ENCODE assay signal across 17 cellular contexts in the genomic region with DNA sequence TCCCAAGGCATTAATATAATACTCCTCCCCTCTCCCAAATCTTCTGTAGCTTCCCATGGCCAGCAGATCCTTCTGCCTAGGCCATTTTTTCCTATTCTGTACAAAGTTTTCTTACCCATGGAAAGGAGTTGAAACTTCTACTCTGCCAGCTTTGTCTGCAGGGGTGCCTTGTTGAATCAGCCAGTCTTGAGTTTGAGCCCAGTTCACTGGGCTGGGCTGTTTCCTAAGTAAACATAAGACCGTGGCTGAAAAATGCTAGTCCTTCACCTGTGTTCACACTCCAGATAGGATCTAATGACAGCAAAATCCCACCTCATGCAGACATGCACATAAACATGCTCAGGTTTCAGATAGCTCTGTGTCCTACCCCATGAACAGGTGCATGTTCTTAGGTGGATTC. TPM values are rescaled to one million over a fixed set of nuclear protein-coding genes. Genes with fewer than 3 reads are reported as not detected.
DNase-seq lines count a peak whose midpoint lies in the region; ATAC-seq, FAIRE-seq and TF ChIP-seq lines count a peak whose summit lies in the region.
"Had no signal": no experiment of that assay in that cellular context is flagged by ENCODE, and none has a peak within 500 bp of the region (broad histone marks: within the 10 kb centered on the region; RNA-seq: fewer than 3 reads in every experiment).

No MANE protein-coding gene starts in this region.

- TF ChIP-seq CTCF in A549 (IDR thresholded peaks at IDR 0.05): no peak
- TF ChIP-seq CTCF in LNCaP clone FGC (IDR thresholded peaks at IDR 0.05; ENCODE audit: control insufficient read depth, extremely low read depth, insufficient read depth): no peak

- DNase-seq in A549 (ENCODE audit: low read depth in 1 of 2, low spot score in 1 of 2): no peak
- DNase-seq in LNCaP clone FGC (ENCODE audit: low read depth): peak; percentile 63
- peak; percentile 59 for DNase-seq in NCI-H69 (lab: John Stamatoyannopoulos, UW)
- peak; percentile 21 for DNase-seq in islet precursor cell
- DNase-seq in Right ventricle myocardium inferior (ENCODE audit: missing footprints): no peak
- no peak for DNase-seq in activated naive CD8-positive, alpha-beta T cell treated with anti-CD3 and anti-CD28 coated beads, Interleukin-2, amount 50 U/mL, for 24 hours
- DNase-seq in T-helper 17 cell: no peak
- DNase-seq: COR-L47, HCEC 1CT, NCI-H82, SIG-M5 had no signal

- H3K4me1 ChIP-seq in A549: peaks cover 23% of the 10 kb centered on the region

- peaks cover 1% of the 10 kb centered on the region for H3K36me3 Mint-ChIP-seq in activated naive CD8-positive, alpha-beta T cell treated with anti-CD3 and anti-CD28 coated beads, Interleukin-2, amount 50 U/mL, for 24 hours (ENCODE audit: low read depth)
- H3K36me3 Mint-ChIP-seq in T-helper 17 cell (ENCODE audit: low read depth): peaks cover 5% of the 10 kb centered on the region
- H3K36me3 Mint-ChIP-seq: CD14-positive monocyte had no signal

- FAIRE-seq in A549 (lab: Jason Lieb, UNC): no peak
- FAIRE-seq: A204.1, G401.6, GM12891, HTR-8/SVneo had no signal

- H3K4me3 ChIP-seq in A549 (no peak overlapping the region), LNCaP clone FGC (ENCODE audit: low read depth, low read length) (no peak overlapping the region)

- peaks cover 2% of the 10 kb centered on the region; the same call in 1 of the 3 replicates for H3K9me3 ChIP-seq in A549
- H3K9me3 ChIP-seq in T-helper 17 cell (ENCODE audit: control insufficient read depth, low read length, poor library complexity, severe bottlenecking): no peaks in the 10 kb centered on the region

- peaks cover 25% of the 10 kb centered on the region for H3K4me1 Mint-ChIP-seq in activated naive CD8-positive, alpha-beta T cell treated with anti-CD3 and anti-CD28 coated beads, Interleukin-2, amount 50 U/mL, for 24 hours
- H3K4me1 Mint-ChIP-seq in T-helper 17 cell: no peaks in the 10 kb centered on the region

- peaks cover 1% of the 10 kb centered on the region for H3K27me3 Mint-ChIP-seq in activated naive CD8-positive, alpha-beta T cell treated with anti-CD3 and anti-CD28 coated beads, Interleukin-2, amount 50 U/mL, for 24 hours
- H3K27me3 Mint-ChIP-seq in T-helper 17 cell: peaks cover 27% of the 10 kb centered on the region

- POLR2A ChIA-PET in A549 (lab: Yijun Ruan, JAX): no interaction called here

- peak overlapping the region in 1 of 2 experiments; percentile 53; a peak in 4 of 6 replicates for H3K27ac ChIP-seq in A549

- CTCF ChIA-PET in A549 (lab: Yijun Ruan, JAX): interaction anchor here (0.8 to 14.6 kb wide), 11 partner anchors 8 to 344 kb away, joined by 3 to 165 read pairs (median 7); partner anchors contain the start of gene TEX48

- no peak for TF ChIP-seq POLR2A in A549 (IDR thresholded peaks at IDR 0.05; ENCODE audit: low read length)

- intact Hi-C loops in Right ventricle myocardium inferior (cut with DNase I): no loop called here

- TF ChIP-seq EP300 in A549 (IDR thresholded peaks at IDR 0.05): no peak

- ATAC-seq in A549 (no peak; a peak in 2 of 6 replicates), HG03565 (IDR thresholded peaks at IDR 0.05; ENCODE audit: unreplicated experiment) (no peak), Right ventricle myocardium inferior (no peak), T-helper 17 cell (no peak)
- no peak for ATAC-seq in activated naive CD8-positive, alpha-beta T cell treated with anti-CD3 and anti-CD28 coated beads, Interleukin-2, amount 50 U/mL, for 24 hours

- H3K4me3 Mint-ChIP-seq in activated naive CD8-positive, alpha-beta T cell treated with anti-CD3 and anti-CD28 coated beads, Interleukin-2, amount 50 U/mL, for 24 hours: no peak overlapping the region
- no peak overlapping the region for H3K4me3 Mint-ChIP-seq in T-helper 17 cell
- H3K4me3 Mint-ChIP-seq: CD14-positive monocyte had no signal

- 7% methylated on average over 1 of the region's 1 CpG for WGBS in A549 (ENCODE audit: missing lambda C conversion rate)

- H3K27ac Mint-ChIP-seq in activated naive CD8-positive, alpha-beta T cell treated with anti-CD3 and anti-CD28 coated beads, Interleukin-2, amount 50 U/mL, for 24 hours: no peak overlapping the region
- no peak overlapping the region for H3K27ac Mint-ChIP-seq in T-helper 17 cell
- H3K27ac Mint-ChIP-seq: CD14-positive monocyte had no signal

- TF ChIP-seq RAD21 in A549 (conservative IDR thresholded peaks at IDR 0.05 in 1 of 2, IDR thresholded peaks at IDR 0.05 in 1 of 2): no peak

- H3K9me3 Mint-ChIP-seq in activated naive CD8-positive, alpha-beta T cell treated with anti-CD3 and anti-CD28 coated beads, Interleukin-2, amount 50 U/mL, for 24 hours: no peaks in the 10 kb centered on the region

- peak overlapping the region; percentile 37 for H3K4me2 ChIP-seq in A549

TF ChIP-seq in A549, 52 proteins besides CTCF, POLR2A, EP300 and RAD21:
- TF ChIP-seq GATA3 (IDR thresholded peaks at IDR 0.05; ENCODE audit: borderline replicate concordance) (0 out of 2 replicates have a peak, but pooled peaks have one; percentile 15), MAFK (IDR thresholded peaks at IDR 0.05; ENCODE audit: partially characterized antibody) (no peak)

RNA-seq across cellular contexts. Expression of gene TEX48, which starts 10.4 kb away (rescaled TPM):
- 0.16 TPM in 1 of 2 replicates, not detected in the other for polyA plus RNA-seq in A549 (2011; rRNA removed)
- not detected in 2 replicates for polyA plus RNA-seq in A549 (2012; cell fraction: cytosol; rRNA removed)
- not detected in 2 replicates for polyA plus RNA-seq in A549 (2012; cell fraction: nucleus; rRNA removed)
- polyA plus RNA-seq in A549 (2017; fragmentation: RNase III; extraction: RNeasy Plus Mini Kit Qiagen cat#74134 plus additional on column Dnase treatment): not detected in 3 replicates
- polyA minus RNA-seq in A549 (2011; rRNA and poly(A)+ RNA removed): not detected in 2 replicates
- total RNA-seq in Right ventricle myocardium inferior: not detected
- not detected for total RNA-seq in T-helper 17 cell
- polyA plus RNA-seq: CD14-positive monocyte had no signal

RNA-seq across cellular contexts. Expression of gene TEX53, which starts 14.0 kb away (rescaled TPM):
- not detected in 2 replicates for polyA plus RNA-seq in A549 (2011; rRNA removed)
- polyA plus RNA-seq in A549 (2012; cell fraction: cytosol; rRNA removed): not detected in 2 replicates
- not detected in 2 replicates for polyA plus RNA-seq in A549 (2012; cell fraction: nucleus; rRNA removed)
- not detected in 3 replicates for polyA plus RNA-seq in A549 (2017; fragmentation: RNase III; extraction: RNeasy Plus Mini Kit Qiagen cat#74134 plus additional on column Dnase treatment)
- not detected in 2 replicates for polyA minus RNA-seq in A549 (2011; rRNA and poly(A)+ RNA removed)
- total RNA-seq in Right ventricle myocardium inferior: not detected
- not detected for total RNA-seq in T-helper 17 cell
- polyA plus RNA-seq: CD14-positive monocyte had no signal

Comparison
In these comparisons a context has a peak if more than half of its experiments do, and no peak if none do; other contexts are left out.
1. DNase-seq: peak in LNCaP clone FGC (single experiment), NCI-H69 (single experiment) and islet precursor cell (single experiment); none in A549 (0 of 2), Right ventricle myocardium inferior (single experiment), activated naive CD8-positive, alpha-beta T cell treated with anti-CD3 and anti-CD28 coated beads, Interleukin-2, amount 50 U/mL, for 24 hours (single experiment) and T-helper 17 cell (0 of 3).